ENCODE assay signal across 23 cellular contexts in the genomic region with DNA sequence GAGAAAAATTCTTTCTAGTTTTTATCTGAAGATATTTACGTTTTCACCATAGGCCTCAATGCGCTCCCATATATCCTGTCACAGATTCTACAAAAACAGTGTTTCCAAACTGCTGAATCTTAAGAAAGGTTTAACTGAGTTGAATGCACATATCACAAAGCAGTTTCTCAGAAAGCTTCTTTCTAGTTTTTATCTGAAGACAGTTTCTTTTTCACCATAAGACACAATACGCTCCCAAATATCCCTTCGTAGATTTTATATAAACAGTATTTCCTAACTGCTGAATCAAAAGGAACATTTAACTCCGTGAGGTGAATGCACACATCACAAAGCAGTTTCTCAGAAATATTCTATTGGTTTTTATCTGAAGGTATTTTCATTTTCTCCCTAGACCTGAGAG.
"Had no signal": no experiment of that assay in that cellular context is flagged by ENCODE, and none has a peak within 500 bp of the region (broad histone marks: within the 10 kb centered on the region; RNA-seq: fewer than 3 reads in every experiment).

No MANE protein-coding gene starts in this region.

- H3K4me3 Mint-ChIP-seq: dendritic cell treated with granulocyte-macrophage colony-stimulating factor and Interleukin-4, amounts not matched to agents 40 ng/mL and 50 ng/mL, for 4 days; effector memory CD8-positive, alpha-beta T cell had no signal

- H3K27ac Mint-ChIP-seq: dendritic cell treated with granulocyte-macrophage colony-stimulating factor and Interleukin-4, amounts not matched to agents 40 ng/mL and 50 ng/mL, for 4 days; effector memory CD8-positive, alpha-beta T cell had no signal

- DNase-seq: colonic mucosa; cortex of kidney; dermis blood vessel endothelial cell; effector CD4-positive, alpha-beta T cell; effector CD8-positive, alpha-beta T cell; effector memory CD4-positive, alpha-beta T cell; effector memory CD8-positive, alpha-beta T cell; erythroblast; esophagus squamous epithelium; foreskin fibroblast; foreskin keratinocyte; foreskin melanocyte; glutamatergic neuron; heart right ventricle had no signal

- H3K4me1 ChIP-seq: colonic mucosa, esophagus muscularis mucosa, esophagus squamous epithelium, foreskin keratinocyte, gastrocnemius medialis, gastroesophageal sphincter, heart left ventricle, heart right ventricle had no signal

- H3K9me3 ChIP-seq: colonic mucosa had no signal

- H3K36me3 ChIP-seq: colonic mucosa, esophagus muscularis mucosa, esophagus squamous epithelium, gastrocnemius medialis, gastroesophageal sphincter, heart left ventricle, heart right ventricle had no signal

- H3K27ac ChIP-seq: colonic mucosa, coronary artery, dorsolateral prefrontal cortex, epithelial cell of prostate, esophagus muscularis mucosa, esophagus squamous epithelium, foreskin keratinocyte, gastrocnemius medialis, gastroesophageal sphincter, heart left ventricle, heart right ventricle, hepatocyte had no signal

- H3K27me3 ChIP-seq: colonic mucosa, dorsolateral prefrontal cortex, esophagus muscularis mucosa, esophagus squamous epithelium, foreskin keratinocyte, gastrocnemius medialis, gastroesophageal sphincter, heart left ventricle, heart right ventricle, hepatocyte had no signal

- H3K27me3 Mint-ChIP-seq: dendritic cell treated with granulocyte-macrophage colony-stimulating factor and Interleukin-4, amounts not matched to agents 40 ng/mL and 50 ng/mL, for 4 days; effector memory CD8-positive, alpha-beta T cell had no signal

- H3K4me3 ChIP-seq: colonic mucosa, coronary artery, dorsolateral prefrontal cortex, esophagus muscularis mucosa, esophagus squamous epithelium, gastrocnemius medialis, gastroesophageal sphincter, heart left ventricle, heart right ventricle, hepatocyte had no signal
